Comparison of ENCODE assay signal across 1 cellular context in the genomic region with DNA sequence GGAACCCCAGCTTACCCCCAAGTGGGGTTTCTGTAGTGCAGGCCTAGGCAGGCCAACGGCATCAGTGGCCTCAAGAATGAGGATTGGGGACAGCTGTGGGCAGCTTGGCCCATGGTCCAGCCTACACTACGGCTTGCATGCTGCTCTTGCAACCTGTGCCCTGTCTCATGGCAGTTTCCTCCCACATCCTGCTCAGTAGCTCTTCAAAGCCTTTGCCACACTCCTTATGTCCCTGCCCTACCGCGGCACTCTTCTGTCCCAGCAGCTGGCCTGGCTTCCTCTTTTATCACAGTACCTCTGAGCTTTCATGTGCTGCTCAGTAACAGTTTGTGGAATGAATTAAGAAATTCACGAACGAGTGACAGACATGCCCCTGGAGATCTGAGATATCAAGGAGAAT.
TF ChIP-seq lines count a peak whose summit lies in the region.

No MANE protein-coding gene starts in this region.

TF ChIP-seq in H1, 55 proteins besides CTCF, POLR2A, EP300 and RAD21 (continued from another document):
- TF ChIP-seq, protein P1, sequence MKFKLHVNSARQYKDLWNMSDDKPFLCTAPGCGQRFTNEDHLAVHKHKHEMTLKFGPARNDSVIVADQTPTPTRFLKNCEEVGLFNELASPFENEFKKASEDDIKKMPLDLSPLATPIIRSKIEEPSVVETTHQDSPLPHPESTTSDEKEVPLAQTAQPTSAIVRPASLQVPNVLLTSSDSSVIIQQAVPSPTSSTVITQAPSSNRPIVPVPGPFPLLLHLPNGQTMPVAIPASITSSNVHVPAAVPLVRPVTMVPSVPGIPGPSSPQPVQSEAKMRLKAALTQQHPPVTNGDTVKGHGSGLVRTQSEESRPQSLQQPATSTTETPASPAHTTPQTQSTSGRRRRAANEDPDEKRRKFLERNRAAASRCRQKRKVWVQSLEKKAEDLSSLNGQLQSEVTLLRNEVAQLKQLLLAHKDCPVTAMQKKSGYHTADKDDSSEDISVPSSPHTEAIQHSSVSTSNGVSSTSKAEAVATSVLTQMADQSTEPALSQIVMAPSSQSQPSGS (IDR thresholded peaks at IDR 0.05; ENCODE audit: low read length): no peak
- TF ChIP-seq YY1 (IDR thresholded peaks at IDR 0.05; ENCODE audit: low read depth, low read length) (no peak), ASH2L (IDR thresholded peaks at IDR 0.05; ENCODE audit: low read length) (no peak), CBX5 (IDR thresholded peaks at IDR 0.05; ENCODE audit: low read depth, low read length) (no peak), RFX5 (IDR thresholded peaks at IDR 0.05; ENCODE audit: borderline replicate concordance, low read depth, low read length) (no peak), SRF (IDR thresholded peaks at IDR 0.05; ENCODE audit: low read depth, low read length) (no peak), KDM5A (IDR thresholded peaks at IDR 0.05; ENCODE audit: low read length) (no peak), GTF2F1 (IDR thresholded peaks at IDR 0.05; ENCODE audit: borderline replicate concordance, low read depth, low read length) (no peak), BRCA1 (IDR thresholded peaks at IDR 0.05; ENCODE audit: low read depth, low read length) (no peak), ATF3 (IDR thresholded peaks at IDR 0.05; ENCODE audit: insufficient read depth, low read depth, low read length) (no peak), CBX8 (IDR thresholded peaks at IDR 0.05; ENCODE audit: borderline replicate concordance, low read depth, low read length) (no peak)
- TF ChIP-seq, protein P2, sequence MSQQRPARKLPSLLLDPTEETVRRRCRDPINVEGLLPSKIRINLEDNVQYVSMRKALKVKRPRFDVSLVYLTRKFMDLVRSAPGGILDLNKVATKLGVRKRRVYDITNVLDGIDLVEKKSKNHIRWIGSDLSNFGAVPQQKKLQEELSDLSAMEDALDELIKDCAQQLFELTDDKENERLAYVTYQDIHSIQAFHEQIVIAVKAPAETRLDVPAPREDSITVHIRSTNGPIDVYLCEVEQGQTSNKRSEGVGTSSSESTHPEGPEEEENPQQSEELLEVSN (IDR thresholded peaks at IDR 0.05): no peak
